ENCODE assay signal across 19 cellular contexts in genomic region chr4:3863841-3864734, GRCh38.
DNase-seq lines count a peak whose midpoint lies in the region; ATAC-seq and TF ChIP-seq lines count a peak whose summit lies in the region.
"Had no signal": no experiment of that assay in that cellular context is flagged by ENCODE, and none has a peak within 500 bp of the region (broad histone marks: within the 10 kb centered on the region; RNA-seq: fewer than 3 reads in every experiment).

No MANE protein-coding gene starts in this region.

- TF ChIP-seq CTCF in RWPE2 (IDR thresholded peaks at IDR 0.05; ENCODE audit: poor library complexity, severe bottlenecking) (no peak), endothelial cell (IDR thresholded peaks at IDR 0.05; ENCODE audit: unreplicated experiment) (no peak), osteoblast (IDR thresholded peaks at IDR 0.05; ENCODE audit: extremely low read depth, low read depth, low read length) (no peak), testis (IDR thresholded peaks at IDR 0.05) (no peak)

- no peaks in the 10 kb centered on the region for H3K9me3 Mint-ChIP-seq in endothelial cell (ENCODE audit: unreplicated experiment)
- H3K9me3 Mint-ChIP-seq: CD8-positive, alpha-beta memory T cell had no signal

- no peak overlapping the region for H3K9ac ChIP-seq in GM23248
- H3K9ac ChIP-seq: BLaER1 treated with 17β-estradiol and CSF1 and Interleukin-3, amounts not matched to agents 10 nM and 100 nM had no signal

- H3K4me2 ChIP-seq in osteoblast (ENCODE audit: insufficient read depth, low read length): no peak overlapping the region
- no peak overlapping the region for H3K4me2 ChIP-seq in GM23248 (ENCODE audit: unreplicated experiment)

- intact Hi-C loops in testis (cut with DNase I; ENCODE audit: low total_unique reads): no loop called here

- TF ChIP-seq POLR2A in testis (IDR thresholded peaks at IDR 0.05): no peak

- in situ Hi-C loops in GM23248 (cut with MboI): no loop called here

- no peak overlapping the region for H3K4me3 Mint-ChIP-seq in endothelial cell (ENCODE audit: unreplicated experiment)
- H3K4me3 Mint-ChIP-seq: CD8-positive, alpha-beta memory T cell had no signal

- H3K27me3 Mint-ChIP-seq in endothelial cell (ENCODE audit: unreplicated experiment): peaks cover 4% of the 10 kb centered on the region

- H3K79me2 ChIP-seq in osteoblast (ENCODE audit: insufficient read depth, low read length) (no peaks in the 10 kb centered on the region), GM23248 (ENCODE audit: insufficient read depth) (no peaks in the 10 kb centered on the region)

- H3K9me2 ChIP-seq in GM23248 (ENCODE audit: insufficient read depth): no peaks in the 10 kb centered on the region

- DNase-seq in activated effector memory CD4-positive, alpha-beta T cell treated with anti-CD3 and anti-CD28 coated beads, Interleukin-2, amount 50 U/mL, for 16 hours: peak; percentile 47
- DNase-seq in activated effector memory CD4-positive, alpha-beta T cell treated with Interleukin-2 at 50 U/mL for 16 hours: no peak
- DNase-seq in RWPE2 (ENCODE audit: low spot score) (peak; percentile 52), endothelial cell (ENCODE audit: low spot score) (no peak), osteoblast (ENCODE audit: insufficient read length, low spot score, missing footprints) (peak; percentile 78), GM23248 (no peak), testis (no peak)
- DNase-seq: 8988T, Calu3, DMS153, Kasumi-1, NCI-H1417 treated with DMSO at 0.1 percent for 48 hours, NCI-H187 treated with DMSO at 0.1 percent for 48 hours, NCI-H2107, NCI-H69 had no signal

- H3K27ac Mint-ChIP-seq in endothelial cell (ENCODE audit: unreplicated experiment): peak overlapping the region; percentile 38

- H3K27me3 ChIP-seq in RWPE2 (ENCODE audit: insufficient read depth, poor library complexity, severe bottlenecking): peaks cover 15% of the 10 kb centered on the region
- H3K27me3 ChIP-seq in osteoblast (ENCODE audit: insufficient read depth, low read length): peaks cover 3% of the 10 kb centered on the region
- peaks cover 29% of the 10 kb centered on the region for H3K27me3 ChIP-seq in GM23248 (replicated peaks; ENCODE audit: insufficient read depth)
- H3K27me3 ChIP-seq in testis: no peaks in the 10 kb centered on the region
- H3K27me3 ChIP-seq: BLaER1 treated with 17β-estradiol and CSF1 and Interleukin-3, amounts not matched to agents 10 nM and 100 nM had no signal

- no peaks in the 10 kb centered on the region for H3K36me3 Mint-ChIP-seq in endothelial cell (ENCODE audit: low read depth, unreplicated experiment)
- H3K36me3 Mint-ChIP-seq: CD8-positive, alpha-beta memory T cell had no signal

- ATAC-seq in RWPE2 (ENCODE audit: low read depth) (no peak), GM21723 (IDR thresholded peaks at IDR 0.05; ENCODE audit: unreplicated experiment) (no peak)

- H3K27ac ChIP-seq in RWPE2 (ENCODE audit: poor library complexity, severe bottlenecking) (no peak overlapping the region), osteoblast (ENCODE audit: low read depth, low read length) (no peak overlapping the region), GM23248 (no peak overlapping the region), testis (no peak overlapping the region)
- H3K27ac ChIP-seq: BLaER1 treated with 17β-estradiol and CSF1 and Interleukin-3, amounts not matched to agents 10 nM and 100 nM; RWPE1 had no signal

- no peaks in the 10 kb centered on the region for H3K4me1 ChIP-seq in RWPE2 (ENCODE audit: insufficient read depth, poor library complexity, severe bottlenecking)
- no peaks in the 10 kb centered on the region for H3K4me1 ChIP-seq in osteoblast (ENCODE audit: insufficient read depth, low read length)
- no peaks in the 10 kb centered on the region for H3K4me1 ChIP-seq in GM23248 (ENCODE audit: insufficient read depth)
- H3K4me1 ChIP-seq in testis: no peaks in the 10 kb centered on the region

- 48 to 56% methylated on average over 24 to 31 of the region's 33 CpGs for WGBS in GM23248 (ENCODE audit: low coverage in 1 of 2, low lambda C conversion rate in 2 of 2, missing lambda C conversion rate in 2 of 2), 2 experiments
- 81 to 87% methylated on average over 17 to 33 of the region's 33 CpGs for WGBS in testis, 2 donors

- H3K4me1 Mint-ChIP-seq in endothelial cell (ENCODE audit: unreplicated experiment): peaks cover 6% of the 10 kb centered on the region
- H3K4me1 Mint-ChIP-seq: CD8-positive, alpha-beta memory T cell had no signal

- H3K9me3 ChIP-seq in RWPE2 (ENCODE audit: severe bottlenecking): no peaks in the 10 kb centered on the region
- no peaks in the 10 kb centered on the region for H3K9me3 ChIP-seq in osteoblast (ENCODE audit: low read depth, low read length)
- no peaks in the 10 kb centered on the region for H3K9me3 ChIP-seq in GM23248 (ENCODE audit: low read depth)
- no peaks in the 10 kb centered on the region for H3K9me3 ChIP-seq in testis

- H2AFZ ChIP-seq in osteoblast (ENCODE audit: low read length) (no peak overlapping the region), GM23248 (no peak overlapping the region)

- H3K36me3 ChIP-seq in RWPE2 (ENCODE audit: low read depth) (no peaks in the 10 kb centered on the region), osteoblast (ENCODE audit: insufficient read depth, low read length) (no peaks in the 10 kb centered on the region), GM23248 (ENCODE audit: low read depth) (no peaks in the 10 kb centered on the region), testis (ENCODE audit: low read depth, missing control alignments) (no peaks in the 10 kb centered on the region)
- H3K36me3 ChIP-seq: BLaER1 treated with 17β-estradiol and CSF1 and Interleukin-3, amounts not matched to agents 10 nM and 100 nM had no signal

- H3K4me3 ChIP-seq in RWPE2 (ENCODE audit: severe bottlenecking): no peak overlapping the region
- no peak overlapping the region for H3K4me3 ChIP-seq in osteoblast (ENCODE audit: insufficient read depth, low read length)
- no peak overlapping the region for H3K4me3 ChIP-seq in GM23248
- no peak overlapping the region for H3K4me3 ChIP-seq in testis
- H3K4me3 ChIP-seq: BLaER1 treated with 17β-estradiol and CSF1 and Interleukin-3, amounts not matched to agents 10 nM and 100 nM had no signal

- H4K20me1 ChIP-seq in osteoblast (ENCODE audit: insufficient read depth, low read length) (no peaks in the 10 kb centered on the region), GM23248 (ENCODE audit: insufficient read depth) (no peaks in the 10 kb centered on the region)

- H3F3A ChIP-seq in GM23248 (ENCODE audit: insufficient read depth): no peaks in the 10 kb centered on the region

Comparison
In these comparisons a context has a peak if more than half of its experiments do, and no peak if none do; other contexts are left out.
1. DNase-seq: peak in activated effector memory CD4-positive, alpha-beta T cell treated with anti-CD3 and anti-CD28 coated beads, Interleukin-2, amount 50 U/mL, for 16 hours (single experiment), RWPE2 (single experiment) and osteoblast (single experiment); none in activated effector memory CD4-positive, alpha-beta T cell treated with Interleukin-2 at 50 U/mL for 16 hours (single experiment), endothelial cell (single experiment), GM23248 (single experiment) and testis (single experiment).